In the genomic region with DNA sequence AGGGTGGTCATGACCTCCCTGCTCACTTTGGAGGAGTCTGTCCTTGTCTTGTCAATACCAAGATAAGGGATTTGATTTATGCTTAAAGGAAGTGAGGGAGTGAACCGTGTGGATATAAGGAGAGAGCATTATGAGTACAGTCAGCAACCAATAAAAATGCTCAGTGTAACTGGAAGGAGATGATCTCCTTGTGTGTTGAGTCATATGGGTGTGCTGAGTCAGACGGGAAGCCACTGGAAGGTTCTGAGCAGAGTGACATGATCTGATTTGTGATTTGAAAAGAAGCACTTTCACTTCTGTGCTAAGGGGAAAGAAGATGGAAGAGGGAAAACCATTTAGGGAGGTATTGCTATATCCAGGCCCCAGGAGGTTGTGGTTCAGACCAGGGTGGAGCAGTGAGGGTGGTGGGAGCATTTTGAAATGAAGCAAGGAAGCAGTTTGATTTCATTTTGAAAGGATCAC, we compare ENCODE assay signal across 1 cellular context.
TF ChIP-seq lines count a peak whose summit lies in the region.

No MANE protein-coding gene starts in this region.

TF ChIP-seq in K562, 482 proteins besides CTCF, POLR2A, EP300 and RAD21 (continued from another document and continues in another):
- TF ChIP-seq, protein P1, sequence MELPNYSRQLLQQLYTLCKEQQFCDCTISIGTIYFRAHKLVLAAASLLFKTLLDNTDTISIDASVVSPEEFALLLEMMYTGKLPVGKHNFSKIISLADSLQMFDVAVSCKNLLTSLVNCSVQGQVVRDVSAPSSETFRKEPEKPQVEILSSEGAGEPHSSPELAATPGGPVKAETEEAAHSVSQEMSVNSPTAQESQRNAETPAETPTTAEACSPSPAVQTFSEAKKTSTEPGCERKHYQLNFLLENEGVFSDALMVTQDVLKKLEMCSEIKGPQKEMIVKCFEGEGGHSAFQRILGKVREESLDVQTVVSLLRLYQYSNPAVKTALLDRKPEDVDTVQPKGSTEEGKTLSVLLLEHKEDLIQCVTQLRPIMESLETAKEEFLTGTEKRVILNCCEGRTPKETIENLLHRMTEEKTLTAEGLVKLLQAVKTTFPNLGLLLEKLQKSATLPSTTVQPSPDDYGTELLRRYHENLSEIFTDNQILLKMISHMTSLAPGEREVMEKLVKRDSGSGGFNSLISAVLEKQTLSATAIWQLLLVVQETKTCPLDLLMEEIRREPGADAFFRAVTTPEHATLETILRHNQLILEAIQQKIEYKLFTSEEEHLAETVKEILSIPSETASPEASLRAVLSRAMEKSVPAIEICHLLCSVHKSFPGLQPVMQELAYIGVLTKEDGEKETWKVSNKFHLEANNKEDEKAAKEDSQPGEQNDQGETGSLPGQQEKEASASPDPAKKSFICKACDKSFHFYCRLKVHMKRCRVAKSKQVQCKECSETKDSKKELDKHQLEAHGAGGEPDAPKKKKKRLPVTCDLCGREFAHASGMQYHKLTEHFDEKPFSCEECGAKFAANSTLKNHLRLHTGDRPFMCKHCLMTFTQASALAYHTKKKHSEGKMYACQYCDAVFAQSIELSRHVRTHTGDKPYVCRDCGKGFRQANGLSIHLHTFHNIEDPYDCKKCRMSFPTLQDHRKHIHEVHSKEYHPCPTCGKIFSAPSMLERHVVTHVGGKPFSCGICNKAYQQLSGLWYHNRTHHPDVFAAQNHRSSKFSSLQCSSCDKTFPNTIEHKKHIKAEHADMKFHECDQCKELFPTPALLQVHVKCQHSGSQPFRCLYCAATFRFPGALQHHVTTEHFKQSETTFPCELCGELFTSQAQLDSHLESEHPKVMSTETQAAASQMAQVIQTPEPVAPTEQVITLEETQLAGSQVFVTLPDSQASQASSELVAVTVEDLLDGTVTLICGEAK (IDR thresholded peaks at IDR 0.05) = peak; percentile 59
- TF ChIP-seq, protein P1 (CRISPR knock-in tag; IDR thresholded peaks at IDR 0.05) = no peak
- TF ChIP-seq, protein P2, sequence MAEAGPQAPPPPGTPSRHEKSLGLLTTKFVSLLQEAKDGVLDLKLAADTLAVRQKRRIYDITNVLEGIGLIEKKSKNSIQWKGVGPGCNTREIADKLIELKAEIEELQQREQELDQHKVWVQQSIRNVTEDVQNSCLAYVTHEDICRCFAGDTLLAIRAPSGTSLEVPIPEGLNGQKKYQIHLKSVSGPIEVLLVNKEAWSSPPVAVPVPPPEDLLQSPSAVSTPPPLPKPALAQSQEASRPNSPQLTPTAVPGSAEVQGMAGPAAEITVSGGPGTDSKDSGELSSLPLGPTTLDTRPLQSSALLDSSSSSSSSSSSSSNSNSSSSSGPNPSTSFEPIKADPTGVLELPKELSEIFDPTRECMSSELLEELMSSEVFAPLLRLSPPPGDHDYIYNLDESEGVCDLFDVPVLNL (CRISPR knock-in tag; IDR thresholded peaks at IDR 0.05; ENCODE audit: low read depth) = no peak
- TF ChIP-seq MIER1 (IDR thresholded peaks at IDR 0.05; ENCODE audit: low read depth) (no peak), ZNF668 (CRISPR knock-in tag; IDR thresholded peaks at IDR 0.05) (no peak), SREBF1 (IDR thresholded peaks at IDR 0.05; ENCODE audit: borderline replicate concordance, low read depth, low read length) (no peak), NFE2L1 (tag; IDR thresholded peaks at IDR 0.05; ENCODE audit: borderline replicate concordance, low read depth) (no peak), ZFP30 (CRISPR knock-in tag; IDR thresholded peaks at IDR 0.05; ENCODE audit: borderline replicate concordance) (no peak), MXI1 (IDR thresholded peaks at IDR 0.05; ENCODE audit: low read depth, low read length) (no peak), ZNF707 (CRISPR knock-in tag; conservative IDR thresholded peaks at IDR 0.05) (no peak), THAP7 (CRISPR knock-in tag; IDR thresholded peaks at IDR 0.05) (no peak), ZNF57 (CRISPR knock-in tag; IDR thresholded peaks at IDR 0.05) (no peak), SRSF3 (IDR thresholded peaks at IDR 0.05; ENCODE audit: insufficient read depth, low read length) (no peak), ZFP91 (CRISPR knock-in tag; IDR thresholded peaks at IDR 0.05) (no peak), ZNF75A (CRISPR knock-in tag; IDR thresholded peaks at IDR 0.05) (no peak), THAP12 (CRISPR knock-in tag; IDR thresholded peaks at IDR 0.05) (no peak), NFYB (IDR thresholded peaks at IDR 0.05; ENCODE audit: extremely low read depth, insufficient read length) (peak; percentile 15), KAT7 (CRISPR knock-in tag; IDR thresholded peaks at IDR 0.05; ENCODE audit: borderline replicate concordance) (no peak), ZNF445 (CRISPR knock-in tag; IDR thresholded peaks at IDR 0.05; ENCODE audit: low read depth) (no peak), FIP1L1 (IDR thresholded peaks at IDR 0.05; ENCODE audit: low read depth, low read length, poor library complexity, severe bottlenecking) (no peak), U2AF2 (optimal IDR thresholded peaks at IDR 0.05; ENCODE audit: low read depth, low read length) (no peak), ZNF280A (IDR thresholded peaks at IDR 0.05; ENCODE audit: low read depth, partially characterized antibody) (no peak)
- TF ChIP-seq, protein P3, sequence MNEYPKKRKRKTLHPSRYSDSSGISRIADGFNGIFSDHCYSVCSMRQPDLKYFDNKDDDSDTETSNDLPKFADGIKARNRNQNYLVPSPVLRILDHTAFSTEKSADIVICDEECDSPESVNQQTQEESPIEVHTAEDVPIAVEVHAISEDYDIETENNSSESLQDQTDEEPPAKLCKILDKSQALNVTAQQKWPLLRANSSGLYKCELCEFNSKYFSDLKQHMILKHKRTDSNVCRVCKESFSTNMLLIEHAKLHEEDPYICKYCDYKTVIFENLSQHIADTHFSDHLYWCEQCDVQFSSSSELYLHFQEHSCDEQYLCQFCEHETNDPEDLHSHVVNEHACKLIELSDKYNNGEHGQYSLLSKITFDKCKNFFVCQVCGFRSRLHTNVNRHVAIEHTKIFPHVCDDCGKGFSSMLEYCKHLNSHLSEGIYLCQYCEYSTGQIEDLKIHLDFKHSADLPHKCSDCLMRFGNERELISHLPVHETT (CRISPR knock-in tag; conservative IDR thresholded peaks at IDR 0.05 in 1 of 2, IDR thresholded peaks at IDR 0.05 in 1 of 2) = no peak
- TF ChIP-seq, protein P4, sequence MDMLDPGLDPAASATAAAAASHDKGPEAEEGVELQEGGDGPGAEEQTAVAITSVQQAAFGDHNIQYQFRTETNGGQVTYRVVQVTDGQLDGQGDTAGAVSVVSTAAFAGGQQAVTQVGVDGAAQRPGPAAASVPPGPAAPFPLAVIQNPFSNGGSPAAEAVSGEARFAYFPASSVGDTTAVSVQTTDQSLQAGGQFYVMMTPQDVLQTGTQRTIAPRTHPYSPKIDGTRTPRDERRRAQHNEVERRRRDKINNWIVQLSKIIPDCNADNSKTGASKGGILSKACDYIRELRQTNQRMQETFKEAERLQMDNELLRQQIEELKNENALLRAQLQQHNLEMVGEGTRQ (CRISPR knock-in tag; IDR thresholded peaks at IDR 0.05) = no peak
- TF ChIP-seq, protein P5, sequence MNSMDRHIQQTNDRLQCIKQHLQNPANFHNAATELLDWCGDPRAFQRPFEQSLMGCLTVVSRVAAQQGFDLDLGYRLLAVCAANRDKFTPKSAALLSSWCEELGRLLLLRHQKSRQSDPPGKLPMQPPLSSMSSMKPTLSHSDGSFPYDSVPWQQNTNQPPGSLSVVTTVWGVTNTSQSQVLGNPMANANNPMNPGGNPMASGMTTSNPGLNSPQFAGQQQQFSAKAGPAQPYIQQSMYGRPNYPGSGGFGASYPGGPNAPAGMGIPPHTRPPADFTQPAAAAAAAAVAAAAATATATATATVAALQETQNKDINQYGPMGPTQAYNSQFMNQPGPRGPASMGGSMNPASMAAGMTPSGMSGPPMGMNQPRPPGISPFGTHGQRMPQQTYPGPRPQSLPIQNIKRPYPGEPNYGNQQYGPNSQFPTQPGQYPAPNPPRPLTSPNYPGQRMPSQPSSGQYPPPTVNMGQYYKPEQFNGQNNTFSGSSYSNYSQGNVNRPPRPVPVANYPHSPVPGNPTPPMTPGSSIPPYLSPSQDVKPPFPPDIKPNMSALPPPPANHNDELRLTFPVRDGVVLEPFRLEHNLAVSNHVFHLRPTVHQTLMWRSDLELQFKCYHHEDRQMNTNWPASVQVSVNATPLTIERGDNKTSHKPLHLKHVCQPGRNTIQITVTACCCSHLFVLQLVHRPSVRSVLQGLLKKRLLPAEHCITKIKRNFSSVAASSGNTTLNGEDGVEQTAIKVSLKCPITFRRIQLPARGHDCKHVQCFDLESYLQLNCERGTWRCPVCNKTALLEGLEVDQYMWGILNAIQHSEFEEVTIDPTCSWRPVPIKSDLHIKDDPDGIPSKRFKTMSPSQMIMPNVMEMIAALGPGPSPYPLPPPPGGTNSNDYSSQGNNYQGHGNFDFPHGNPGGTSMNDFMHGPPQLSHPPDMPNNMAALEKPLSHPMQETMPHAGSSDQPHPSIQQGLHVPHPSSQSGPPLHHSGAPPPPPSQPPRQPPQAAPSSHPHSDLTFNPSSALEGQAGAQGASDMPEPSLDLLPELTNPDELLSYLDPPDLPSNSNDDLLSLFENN (IDR thresholded peaks at IDR 0.05; ENCODE audit: low read depth in 2 of 2, low read length in 2 of 2) = no peak
